Comparison of ENCODE assay signal across 22 cellular contexts in genomic region chr17:63686138-63686685, GRCh38. TPM values are rescaled to one million over a fixed set of nuclear protein-coding genes. Genes with fewer than 3 reads are reported as not detected.
DNase-seq lines count a peak whose midpoint lies in the region; ATAC-seq and TF ChIP-seq lines count a peak whose summit lies in the region.
"Had no signal": no experiment of that assay in that cellular context is flagged by ENCODE, and none has a peak within 500 bp of the region (broad histone marks: within the 10 kb centered on the region; RNA-seq: fewer than 3 reads in every experiment).

No MANE protein-coding gene starts in this region.

- CTCF ChIA-PET in CD4-positive, alpha-beta T cell (lab: Charles Lee) = interaction anchor here (1.9 kb wide), 1 partner anchor 24 kb away, joined by 5 read pairs; no protein-coding TSS in a partner anchor

- no peaks in the 10 kb centered on the region for H3K27me3 ChIP-seq in CD4-positive, alpha-beta T cell (ENCODE audit: control insufficient read depth, insufficient read depth, low read length)
- no peaks in the 10 kb centered on the region for H3K27me3 ChIP-seq in tibial artery
- H3K27me3 ChIP-seq: BE2C, esophagus squamous epithelium, gastroesophageal sphincter, right atrium auricular region, SJCRH30 had no signal

- ATAC-seq in CD4-positive, alpha-beta T cell (ENCODE audit: poor library complexity) = no peak
- ATAC-seq in T-helper 17 cell = no peak
- no peak for ATAC-seq in naive thymus-derived CD8-positive, alpha-beta T cell
- no peak for ATAC-seq in HG03469 (IDR thresholded peaks at IDR 0.05; ENCODE audit: unreplicated experiment)
- ATAC-seq in GM19324 (IDR thresholded peaks at IDR 0.05; ENCODE audit: low FRiP score, unreplicated experiment) = no peak
- ATAC-seq: gastroesophageal sphincter had no signal

- H3K4me3 Mint-ChIP-seq in activated CD4-positive, alpha-beta T cell treated with anti-CD3 and anti-CD28 coated beads, Interleukin-2, amount 10 ng/mL, durations not matched to agents 24 days and 14 days = no peak overlapping the region
- H3K4me3 Mint-ChIP-seq in CD4-positive, alpha-beta T cell = no peak overlapping the region
- no peak overlapping the region for H3K4me3 Mint-ChIP-seq in T-helper 17 cell
- no peak overlapping the region for H3K4me3 Mint-ChIP-seq in naive thymus-derived CD8-positive, alpha-beta T cell
- H3K4me3 Mint-ChIP-seq: H9 had no signal

- peaks cover 32% of the 10 kb centered on the region for H3K36me3 Mint-ChIP-seq in activated CD4-positive, alpha-beta T cell treated with anti-CD3 and anti-CD28 coated beads, Interleukin-2, amount 10 ng/mL, durations not matched to agents 24 days and 14 days (ENCODE audit: low read depth)
- peaks cover 82% of the 10 kb centered on the region for H3K36me3 Mint-ChIP-seq in CD4-positive, alpha-beta T cell (ENCODE audit: low read depth)
- H3K36me3 Mint-ChIP-seq in T-helper 17 cell (ENCODE audit: low read depth) = peaks cover 2% of the 10 kb centered on the region
- peaks cover 0 to 78% (median 9%) of the 10 kb centered on the region in 3 donors for H3K36me3 Mint-ChIP-seq in naive thymus-derived CD8-positive, alpha-beta T cell

- no peaks in the 10 kb centered on the region for H3K9me3 Mint-ChIP-seq in activated CD4-positive, alpha-beta T cell treated with anti-CD3 and anti-CD28 coated beads, Interleukin-2, amount 10 ng/mL, durations not matched to agents 24 days and 14 days
- H3K9me3 Mint-ChIP-seq in CD4-positive, alpha-beta T cell = no peaks in the 10 kb centered on the region
- no peaks in the 10 kb centered on the region for H3K9me3 Mint-ChIP-seq in naive thymus-derived CD8-positive, alpha-beta T cell
- H3K9me3 Mint-ChIP-seq: H9 had no signal

- H3K27ac ChIP-seq in CD4-positive, alpha-beta T cell (ENCODE audit: low read depth, low read length) = no peak overlapping the region
- no peak overlapping the region for H3K27ac ChIP-seq in tibial artery
- H3K27ac ChIP-seq: esophagus squamous epithelium, right atrium auricular region, SJCRH30 had no signal

- H3K36me3 ChIP-seq in tibial artery = peaks cover 69 to 86% (median 74%) of the 10 kb centered on the region in 3 donors

- H3K27ac Mint-ChIP-seq in activated CD4-positive, alpha-beta T cell treated with anti-CD3 and anti-CD28 coated beads, Interleukin-2, amount 10 ng/mL, durations not matched to agents 24 days and 14 days = peak overlapping the region; percentile 67
- peak overlapping the region; percentile 2 for H3K27ac Mint-ChIP-seq in CD4-positive, alpha-beta T cell
- H3K27ac Mint-ChIP-seq in T-helper 17 cell = peak overlapping the region; percentile 67
- peak overlapping the region in 6 of 10 donors; percentile 11 to 87 (median 46) for H3K27ac Mint-ChIP-seq in naive thymus-derived CD8-positive, alpha-beta T cell

- POLR2A ChIA-PET in CD4-positive, alpha-beta T cell (lab: Charles Lee) = interaction anchor here (1.5 to 3.1 kb wide), 3 partner anchors 8 to 15 kb away, joined by 4 to 22 read pairs (median 4); no protein-coding TSS in a partner anchor
- POLR2A ChIA-PET in naive thymus-derived CD8-positive, alpha-beta T cell (lab: Charles Lee) = interaction anchor here (1.6 to 4.3 kb wide), 2 partner anchors 10 to 16 kb away, joined by 4 to 43 read pairs; no protein-coding TSS in a partner anchor

- no peak for TF ChIP-seq CTCF in CD4-positive, alpha-beta T cell (IDR thresholded peaks at IDR 0.05)
- TF ChIP-seq CTCF in tibial artery (IDR thresholded peaks at IDR 0.05) = no peak

- H3K4me1 ChIP-seq in tibial artery = peaks cover 0 to 19% (median 11%) of the 10 kb centered on the region in 4 donors
- H3K4me1 ChIP-seq: BE2C, SJCRH30 had no signal

- no peaks in the 10 kb centered on the region for H3K27me3 Mint-ChIP-seq in activated CD4-positive, alpha-beta T cell treated with anti-CD3 and anti-CD28 coated beads, Interleukin-2, amount 10 ng/mL, durations not matched to agents 24 days and 14 days
- H3K27me3 Mint-ChIP-seq in CD4-positive, alpha-beta T cell = no peaks in the 10 kb centered on the region
- no peaks in the 10 kb centered on the region for H3K27me3 Mint-ChIP-seq in T-helper 17 cell
- no peaks in the 10 kb centered on the region for H3K27me3 Mint-ChIP-seq in naive thymus-derived CD8-positive, alpha-beta T cell

- H3K4me3 ChIP-seq in tibial artery = no peak overlapping the region
- H3K4me3 ChIP-seq: esophagus squamous epithelium, gastroesophageal sphincter, lung, right atrium auricular region, SJCRH30 had no signal

- no peaks in the 10 kb centered on the region for H3K4me1 Mint-ChIP-seq in activated CD4-positive, alpha-beta T cell treated with anti-CD3 and anti-CD28 coated beads, Interleukin-2, amount 10 ng/mL, durations not matched to agents 24 days and 14 days
- H3K4me1 Mint-ChIP-seq in CD4-positive, alpha-beta T cell (ENCODE audit: low read depth) = no peaks in the 10 kb centered on the region
- peaks cover 7% of the 10 kb centered on the region for H3K4me1 Mint-ChIP-seq in T-helper 17 cell
- H3K4me1 Mint-ChIP-seq in naive thymus-derived CD8-positive, alpha-beta T cell = peaks cover 4 to 13% (median 8%) of the 10 kb centered on the region in 4 donors

- intact Hi-C loops in activated CD4-positive, alpha-beta T cell treated with anti-CD3 and anti-CD28 coated beads, Interleukin-2, amount 10 ng/mL, durations not matched to agents 24 days and 14 days (cut with micrococcal nuclease) = no loop called here
- intact Hi-C loops in CD4-positive, alpha-beta T cell (cut with DNase I, micrococcal nuclease) = no loop called here
- intact Hi-C loops in tibial artery (cut with DNase I; ENCODE audit: low total_unique reads) = no loop called here

- H3K9me3 ChIP-seq in CD4-positive, alpha-beta T cell (ENCODE audit: control insufficient read depth, low read length) = no peaks in the 10 kb centered on the region
- H3K9me3 ChIP-seq in T-helper 17 cell (ENCODE audit: control insufficient read depth, low read length, poor library complexity, severe bottlenecking) (no peaks in the 10 kb centered on the region), tibial artery (no peaks in the 10 kb centered on the region)
- H3K9me3 ChIP-seq: BE2C, esophagus squamous epithelium, gastroesophageal sphincter, right atrium auricular region, SJCRH30 had no signal

- DNase-seq in activated CD4-positive, alpha-beta T cell treated with anti-CD3 and anti-CD28 coated beads, Interleukin-2, amount 10 ng/mL, durations not matched to agents 24 days and 14 days = no peak
- DNase-seq in activated CD4-positive, alpha-beta T cell treated with anti-CD3 and anti-CD28 coated beads for 4 hours = no peak
- DNase-seq in CD4-positive, alpha-beta T cell = no peak
- no peak for DNase-seq in T-helper 17 cell
- no peak for DNase-seq in naive thymus-derived CD8-positive, alpha-beta T cell
- DNase-seq in tibial artery = no peak
- DNase-seq: activated CD4-positive, alpha-beta T cell treated with anti-CD3 and anti-CD28 coated beads, Interleukin-2, amount 50 U/mL, for 4 hours; BE2C; esophagus squamous epithelium; H9; kidney; NCI-H1417 treated with DMSO at 0.1 percent for 48 hours; NCI-H510A; occipital lobe; SJCRH30; stimulated activated CD4-positive, alpha-beta T cell treated with anti-CD3 and anti-CD28 coated beads, Interleukin-12 subunit alpha, Interleukin-12 subunit beta, amount 100 ng/mL, for 4 hours; substantia nigra had no signal

RNA-seq across cellular contexts. Expression of gene LIMD2, which starts 13.7 kb away (rescaled TPM):
- 202 and 204 TPM in 2 replicates for total RNA-seq in activated CD4-positive, alpha-beta T cell treated with anti-CD3 and anti-CD28 coated beads, Interleukin-2, amount 10 ng/mL, durations not matched to agents 24 days and 14 days
- total RNA-seq in CD4-positive, alpha-beta T cell = 100 to 1,000 TPM; 711 to 727 TPM
- 100 to 1,000 TPM; 451 to 473 TPM for total RNA-seq in T-helper 17 cell
- 100 to 1,000 TPM; 936 to 980 TPM for total RNA-seq in naive thymus-derived CD8-positive, alpha-beta T cell
- polyA plus RNA-seq in naive thymus-derived CD8-positive, alpha-beta T cell = 100 to 1,000 TPM; 390 to 700 (median 632) TPM

RNA-seq across cellular contexts. Expression of gene STRADA, which starts 55.4 kb away (rescaled TPM):
- total RNA-seq in activated CD4-positive, alpha-beta T cell treated with anti-CD3 and anti-CD28 coated beads, Interleukin-2, amount 10 ng/mL, durations not matched to agents 24 days and 14 days = 50.4 and 54.6 TPM in 2 replicates
- 10 to 100 TPM; 50.9 to 51.0 TPM for total RNA-seq in CD4-positive, alpha-beta T cell
- 10 to 100 TPM; 44.5 to 50.2 TPM for total RNA-seq in T-helper 17 cell
- 10 to 100 TPM; 57.0 to 57.1 TPM for total RNA-seq in naive thymus-derived CD8-positive, alpha-beta T cell
- polyA plus RNA-seq in naive thymus-derived CD8-positive, alpha-beta T cell = 10 to 100 TPM; 17.8 to 24.5 (median 23.6) TPM

Comparison
In these comparisons a context has a peak if more than half of its experiments do, and no peak if none do; other contexts are left out.
1. H3K27ac Mint-ChIP-seq: peak in every context shown above with its lines; median percentile 67 in activated CD4-positive, alpha-beta T cell treated with anti-CD3 and anti-CD28 coated beads, Interleukin-2, amount 10 ng/mL, durations not matched to agents 24 days and 14 days; 67 in T-helper 17 cell; 46 in naive thymus-derived CD8-positive, alpha-beta T cell; 2 in CD4-positive, alpha-beta T cell.